8 cellular contexts compared by ENCODE assay signal in genomic region chr6:113856011-113856551, GRCh38. TPM values are rescaled to one million over a fixed set of nuclear protein-coding genes. Genes with fewer than 3 reads are reported as not detected.
A peak's percentile ranks its signal among the peaks of the same experiment; 100 is the strongest.
DNase-seq lines count a peak whose midpoint lies in the region; ATAC-seq and TF ChIP-seq lines count a peak whose summit lies in the region.

No MANE protein-coding gene starts in this region.

- peaks cover 9% of the 10 kb centered on the region for H3F3A ChIP-seq in neural cell (ENCODE audit: insufficient read depth, low read length, poor library complexity, severe bottlenecking)

- H3K36me3 ChIP-seq in SJSA1 (peaks cover 27% of the 10 kb centered on the region), fibroblast of lung (ENCODE audit: control insufficient read depth, insufficient read depth, low read length) (no peaks in the 10 kb centered on the region), neural cell (ENCODE audit: insufficient read depth, low read length) (no peaks in the 10 kb centered on the region)

- H3K4me2 ChIP-seq in fibroblast of lung (ENCODE audit: extremely low read depth, insufficient read depth, low read length) (peak overlapping the region; percentile 78), neural cell (ENCODE audit: low read length) (peak overlapping the region; percentile 94)

- no peaks in the 10 kb centered on the region for H3K9me3 ChIP-seq in SJSA1 (replicated peaks)
- no peaks in the 10 kb centered on the region for H3K9me3 ChIP-seq in fibroblast of lung (ENCODE audit: control insufficient read depth, insufficient read depth, low read depth, low read length)
- H3K9me3 ChIP-seq in neural cell (ENCODE audit: low read length), result no peaks in the 10 kb centered on the region

- no peak for TF ChIP-seq CTCF in fibroblast of lung (conservative IDR thresholded peaks at IDR 0.05 in 1 of 2, IDR thresholded peaks at IDR 0.05 in 1 of 2; ENCODE audit: low read depth in 1 of 2, low read length in 2 of 2)
- TF ChIP-seq CTCF in neural cell (IDR thresholded peaks at IDR 0.05; ENCODE audit: poor library complexity, severe bottlenecking), result no peak

- peak overlapping the region; percentile 96 for H3K9ac ChIP-seq in fibroblast of lung (ENCODE audit: insufficient read depth, low read length)
- peak overlapping the region; percentile 100 for H3K9ac ChIP-seq in neural cell (ENCODE audit: low read length)

- TF ChIP-seq RAD21 in neural cell (conservative IDR thresholded peaks at IDR 0.05), result no peak

- no peaks in the 10 kb centered on the region for H3K9me2 ChIP-seq in neural cell (ENCODE audit: insufficient read depth, low read length)

- H3K4me1 ChIP-seq in SJSA1 (replicated peaks), result peaks cover 3% of the 10 kb centered on the region
- H3K4me1 ChIP-seq in fibroblast of lung (ENCODE audit: control insufficient read depth, extremely low read depth, insufficient read depth, low read length), result no peaks in the 10 kb centered on the region

- peak overlapping the region; percentile 65 for H3K4me3 ChIP-seq in SJSA1
- peak overlapping the region; percentile 92 to 100 (median 94) for H3K4me3 ChIP-seq in fibroblast of lung (replicated peaks in 1 of 4; ENCODE audit: control extremely low read depth in 1 of 4, insufficient read depth in 1 of 4, low read depth in 3 of 4, low read length in 4 of 4)
- peak overlapping the region; percentile 85 for H3K4me3 ChIP-seq in neural cell (ENCODE audit: low read length)

- ATAC-seq in HG03442 (IDR thresholded peaks at IDR 0.05; ENCODE audit: unreplicated experiment), result no peak

- H3K27ac ChIP-seq in SJSA1 (peak overlapping the region; percentile 84), fibroblast of lung (ENCODE audit: insufficient read depth, low read length) (peak overlapping the region; percentile 99), neural cell (ENCODE audit: low read length) (peak overlapping the region; percentile 100)

- H3K79me2 ChIP-seq in fibroblast of lung (ENCODE audit: control insufficient read depth, insufficient read depth, low read length) (peaks cover 40% of the 10 kb centered on the region), neural cell (replicated peaks; ENCODE audit: insufficient read depth, low read length) (peaks cover 42% of the 10 kb centered on the region)

- TF ChIP-seq EP300 in neural cell (conservative IDR thresholded peaks at IDR 0.05; ENCODE audit: poor library complexity, severe bottlenecking), result no peak

- H3K27me3 ChIP-seq in SJSA1 (replicated peaks), result no peaks in the 10 kb centered on the region
- no peaks in the 10 kb centered on the region for H3K27me3 ChIP-seq in fibroblast of lung (ENCODE audit: control insufficient read depth, insufficient read depth, low read length)
- no peaks in the 10 kb centered on the region for H3K27me3 ChIP-seq in neural cell (ENCODE audit: insufficient read depth, low read depth, low read length)

- H4K20me1 ChIP-seq in fibroblast of lung (ENCODE audit: control insufficient read depth, extremely low read depth, insufficient read depth, low read length) (no peaks in the 10 kb centered on the region), neural cell (ENCODE audit: insufficient read depth) (peaks cover 12% of the 10 kb centered on the region)

- H2AFZ ChIP-seq in fibroblast of lung (ENCODE audit: low read length), result peak overlapping the region; percentile 59
- peak overlapping the region; percentile 43 for H2AFZ ChIP-seq in neural cell (ENCODE audit: low read depth, low read length)

- DNase-seq in DMS 273 (lab: John Stamatoyannopoulos, UW; ENCODE audit: unreplicated experiment), result peak; percentile 83
- DNase-seq in KG1 (lab: John Stamatoyannopoulos, UW), result peak; percentile 58
- DNase-seq in SJSA1 (ENCODE audit: low read depth in 1 of 2, low spot score in 2 of 2), result peak in 1 of 2 experiments; percentile 69
- peak; percentile 66 to 70 for DNase-seq in fibroblast of lung (ENCODE audit: low read depth in 2 of 2)
- DNase-seq in activated CD4-positive, alpha-beta T cell treated with anti-CD3 and anti-CD28 coated beads, Interleukin-2, amount 50 U/mL, for 1 hour, result no peak
- DNase-seq in epidermal melanocyte (ENCODE audit: insufficient read length, low spot score), result no peak

TF ChIP-seq in neural cell, 6 proteins besides CTCF, POLR2A, EP300 and RAD21:
- TF ChIP-seq POLR2AphosphoS5 (IDR thresholded peaks at IDR 0.05) (peak; percentile 79), EZH2 (IDR thresholded peaks at IDR 0.05; ENCODE audit: borderline replicate concordance, insufficient read depth, low read length, poor library complexity, severe bottlenecking) (no peak), REST (IDR thresholded peaks at IDR 0.05; ENCODE audit: borderline replicate concordance) (peak; percentile 63), TAF1 (IDR thresholded peaks at IDR 0.05; ENCODE audit: low read depth) (peak; percentile 45), SMC3 (conservative IDR thresholded peaks at IDR 0.05; ENCODE audit: poor library complexity) (no peak), MXI1 (conservative IDR thresholded peaks at IDR 0.05; ENCODE audit: poor library complexity, severe bottlenecking) (no peak)

RNA-seq across cellular contexts. Expression of gene MARCKS, which starts 1.1 kb away (rescaled TPM):
- 148 and 159 TPM in 2 replicates for total RNA-seq in SJSA1 (2014; rRNA removed; shearing (Covaris generic))
- total RNA-seq in fibroblast of lung, result 81.7 and 103 TPM in 2 replicates
- polyA plus RNA-seq in fibroblast of lung (115 and 121 TPM in 2 replicates), neural cell (299 and 369 TPM in 2 replicates)
- 112 and 129 TPM in 2 replicates for polyA plus RNA-seq in fibroblast of lung (2012)
- polyA minus RNA-seq in fibroblast of lung (ENCODE audit: low replicate concordance) (6.3 and 8.8 TPM in 2 replicates), neural cell (309 and 342 TPM in 2 replicates)

Comparison
In these comparisons a context has a peak if more than half of its experiments do, and no peak if none do; other contexts are left out.
1. DNase-seq: peak in DMS 273 (single experiment), KG1 (single experiment) and fibroblast of lung (2 of 2); none in activated CD4-positive, alpha-beta T cell treated with anti-CD3 and anti-CD28 coated beads, Interleukin-2, amount 50 U/mL, for 1 hour (single experiment) and epidermal melanocyte (single experiment).
2. Peak in every context shown above with its lines, with median percentiles within 50 percentile points of each other: H3K27ac ChIP-seq and H3K4me3 ChIP-seq.